19 cellular contexts compared by ENCODE assay signal in genomic region chr11:57407941-57408475, GRCh38. TPM values are rescaled to one million over a fixed set of nuclear protein-coding genes. Genes with fewer than 3 reads are reported as not detected.
DNase-seq lines count a peak whose midpoint lies in the region; ATAC-seq and TF ChIP-seq lines count a peak whose summit lies in the region.
"Had no signal": no experiment of that assay in that cellular context is flagged by ENCODE, and none has a peak within 500 bp of the region (broad histone marks: within the 10 kb centered on the region; RNA-seq: fewer than 3 reads in every experiment).

No MANE protein-coding gene starts in this region.

- no peaks in the 10 kb centered on the region for H3K27me3 ChIP-seq in gastrocnemius medialis
- no peaks in the 10 kb centered on the region for H3K27me3 ChIP-seq in CD4-positive, alpha-beta T cell (ENCODE audit: control insufficient read depth, insufficient read depth, low read length)

- H3K9me3 Mint-ChIP-seq in activated CD4-positive, alpha-beta T cell treated with anti-CD3 and anti-CD28 coated beads, Interleukin-2, amount 10 ng/mL, durations not matched to agents 24 days and 14 days: no peaks in the 10 kb centered on the region
- no peaks in the 10 kb centered on the region for H3K9me3 Mint-ChIP-seq in activated naive CD8-positive, alpha-beta T cell (ENCODE audit: low read depth)
- H3K9me3 Mint-ChIP-seq in CD4-positive, alpha-beta T cell: no peaks in the 10 kb centered on the region

- TF ChIP-seq CTCF in gastrocnemius medialis (IDR thresholded peaks at IDR 0.05 in 4 of 5, conservative IDR thresholded peaks at IDR 0.05 in 1 of 5): no peak
- no peak for TF ChIP-seq CTCF in CD4-positive, alpha-beta T cell (IDR thresholded peaks at IDR 0.05)

- TF ChIP-seq POLR2A in gastrocnemius medialis (IDR thresholded peaks at IDR 0.05): no peak

- DNase-seq in activated CD4-positive, alpha-beta T cell treated with anti-CD3 and anti-CD28 coated beads, Interleukin-2, amount 10 ng/mL, durations not matched to agents 24 days and 14 days: no peak
- no peak for DNase-seq in activated CD4-positive, alpha-beta T cell treated with anti-CD3 and anti-CD28 coated beads, Interleukin-2, amount 50 U/mL, for 4 hours
- DNase-seq in cardiac septum (ENCODE audit: low spot score): peak; percentile 22
- no peak for DNase-seq in Right ventricle myocardium inferior (ENCODE audit: missing footprints)
- DNase-seq in gastrocnemius medialis: no peak
- no peak for DNase-seq in NCI-H226
- no peak for DNase-seq in CD4-positive, alpha-beta T cell
- DNase-seq: 8988T; Caco-2; GOT3; KBM-7; NCI-H1048; NCI-H1694 treated with DMSO at 0.1 percent for 48 hours; NCI-H69; NK-92 treated with Interleukin-12 subunit alpha and Interleukin-12 subunit beta, amount 100 ng/mL, for 24 hours; PC-3 had no signal

- in situ Hi-C loops in gastrocnemius medialis (cut with MboI; ENCODE audit: low sequenced_read_pairs in 4 of 4): no loop called here

- CTCF ChIA-PET in CD4-positive, alpha-beta T cell (lab: Charles Lee): interaction anchor here (0.6 kb wide), 1 partner anchor 112 kb away, joined by 3 read pairs; no protein-coding TSS in a partner anchor

- no peaks in the 10 kb centered on the region for H3K27me3 Mint-ChIP-seq in activated CD4-positive, alpha-beta T cell treated with anti-CD3 and anti-CD28 coated beads, Interleukin-2, amount 10 ng/mL, durations not matched to agents 24 days and 14 days
- H3K27me3 Mint-ChIP-seq in activated naive CD8-positive, alpha-beta T cell: no peaks in the 10 kb centered on the region
- H3K27me3 Mint-ChIP-seq in CD4-positive, alpha-beta T cell: no peaks in the 10 kb centered on the region

- H3K4me1 Mint-ChIP-seq in activated CD4-positive, alpha-beta T cell treated with anti-CD3 and anti-CD28 coated beads, Interleukin-2, amount 10 ng/mL, durations not matched to agents 24 days and 14 days: peaks cover 43% of the 10 kb centered on the region
- H3K4me1 Mint-ChIP-seq in activated naive CD8-positive, alpha-beta T cell (ENCODE audit: low read depth): peaks cover 43% of the 10 kb centered on the region
- H3K4me1 Mint-ChIP-seq in CD4-positive, alpha-beta T cell (ENCODE audit: low read depth): no peaks in the 10 kb centered on the region

- H3K4me3 Mint-ChIP-seq in activated CD4-positive, alpha-beta T cell treated with anti-CD3 and anti-CD28 coated beads, Interleukin-2, amount 10 ng/mL, durations not matched to agents 24 days and 14 days: no peak overlapping the region
- peak overlapping the region; percentile 72 for H3K4me3 Mint-ChIP-seq in activated naive CD8-positive, alpha-beta T cell
- H3K4me3 Mint-ChIP-seq in CD4-positive, alpha-beta T cell: no peak overlapping the region
- H3K4me3 Mint-ChIP-seq: CD14-positive monocyte had no signal

- H3K27ac Mint-ChIP-seq in activated CD4-positive, alpha-beta T cell treated with anti-CD3 and anti-CD28 coated beads, Interleukin-2, amount 10 ng/mL, durations not matched to agents 24 days and 14 days: peak overlapping the region; percentile 98
- H3K27ac Mint-ChIP-seq in activated naive CD8-positive, alpha-beta T cell: peak overlapping the region; percentile 97
- H3K27ac Mint-ChIP-seq in CD4-positive, alpha-beta T cell: no peak overlapping the region

- peaks cover 0 to 11% of the 10 kb centered on the region in 2 donors for H3K36me3 ChIP-seq in gastrocnemius medialis

- POLR2A ChIA-PET in CD4-positive, alpha-beta T cell (lab: Charles Lee): no interaction called here

- H3K9me3 ChIP-seq in gastrocnemius medialis: no peaks in the 10 kb centered on the region
- H3K9me3 ChIP-seq in CD4-positive, alpha-beta T cell (ENCODE audit: control insufficient read depth, low read length): no peaks in the 10 kb centered on the region
- H3K9me3 ChIP-seq: Caco-2 had no signal

- peaks cover 9 to 24% of the 10 kb centered on the region in 2 donors for H3K4me1 ChIP-seq in gastrocnemius medialis
- H3K4me1 ChIP-seq: Caco-2 had no signal

- peaks cover 74% of the 10 kb centered on the region for H3K36me3 Mint-ChIP-seq in activated CD4-positive, alpha-beta T cell treated with anti-CD3 and anti-CD28 coated beads, Interleukin-2, amount 10 ng/mL, durations not matched to agents 24 days and 14 days (ENCODE audit: low read depth)
- peaks cover 36% of the 10 kb centered on the region for H3K36me3 Mint-ChIP-seq in activated naive CD8-positive, alpha-beta T cell
- H3K36me3 Mint-ChIP-seq in CD4-positive, alpha-beta T cell (ENCODE audit: low read depth): peaks cover 64% of the 10 kb centered on the region

- ATAC-seq in Right ventricle myocardium inferior: no peak
- ATAC-seq in gastrocnemius medialis: no peak
- no peak for ATAC-seq in CD4-positive, alpha-beta T cell (ENCODE audit: poor library complexity)
- ATAC-seq: PC-3 had no signal

- no peak overlapping the region for H3K4me3 ChIP-seq in gastrocnemius medialis

- H3K27ac ChIP-seq in gastrocnemius medialis: peak overlapping the region in 3 of 4 donors; percentile 47 to 59 (median 57)
- H3K27ac ChIP-seq in CD4-positive, alpha-beta T cell (ENCODE audit: low read depth, low read length): no peak overlapping the region

- intact Hi-C loops in activated CD4-positive, alpha-beta T cell treated with anti-CD3 and anti-CD28 coated beads, Interleukin-2, amount 10 ng/mL, durations not matched to agents 24 days and 14 days (cut with micrococcal nuclease): loop anchor here (5.0 kb wide), 1 partner anchor 71 kb away; the partner anchor contains the start of genes P2RX3 and SSRP1
- intact Hi-C loops in cardiac septum (cut with DNase I) (loop anchor here (5.0 kb wide), 1 partner anchor 46 kb away; no protein-coding TSS in a partner anchor), Right ventricle myocardium inferior (cut with DNase I) (no loop called here), gastrocnemius medialis (cut with DNase I; ENCODE audit: low total_unique reads) (no loop called here)
- intact Hi-C loops in CD4-positive, alpha-beta T cell (cut with DNase I, micrococcal nuclease): no loop called here

RNA-seq across cellular contexts. Expression of gene PRG2, which starts 17.6 kb away (rescaled TPM):
- 0.35 and 0.38 TPM in 2 replicates for total RNA-seq in activated CD4-positive, alpha-beta T cell treated with anti-CD3 and anti-CD28 coated beads, Interleukin-2, amount 10 ng/mL, durations not matched to agents 24 days and 14 days
- not detected for total RNA-seq in cardiac septum
- not detected for total RNA-seq in Right ventricle myocardium inferior
- not detected for total RNA-seq in gastrocnemius medialis
- total RNA-seq in CD4-positive, alpha-beta T cell: 1 to 10 TPM in 1 of 2 experiments, under 1 TPM in 1; 0.53 to 1.1 TPM
- total RNA-seq: Caco-2, PC-3 had no signal

RNA-seq across cellular contexts. Expression of gene SLC43A3, which starts 18.9 kb away (rescaled TPM):
- 255 and 261 TPM in 2 replicates for total RNA-seq in activated CD4-positive, alpha-beta T cell treated with anti-CD3 and anti-CD28 coated beads, Interleukin-2, amount 10 ng/mL, durations not matched to agents 24 days and 14 days
- total RNA-seq in cardiac septum (26.7 TPM), Right ventricle myocardium inferior (22.4 TPM), gastrocnemius medialis (10 to 100 TPM; 13.9 to 22.5 (median 20.3) TPM)
- total RNA-seq in CD4-positive, alpha-beta T cell: 1 to 10 TPM; 6.9 to 7.3 TPM
- total RNA-seq: Caco-2 had no signal

RNA-seq across cellular contexts. Expression of gene PRG3, which starts 27.1 kb away (rescaled TPM):
- not detected in 2 replicates for total RNA-seq in activated CD4-positive, alpha-beta T cell treated with anti-CD3 and anti-CD28 coated beads, Interleukin-2, amount 10 ng/mL, durations not matched to agents 24 days and 14 days
- total RNA-seq in cardiac septum (not detected), Right ventricle myocardium inferior (not detected), gastrocnemius medialis (not detected)
- not detected for total RNA-seq in CD4-positive, alpha-beta T cell
- total RNA-seq: Caco-2, M059J, PC-3 had no signal

RNA-seq across cellular contexts. Expression of gene RTN4RL2, which starts 52.3 kb away (rescaled TPM):
- total RNA-seq in activated CD4-positive, alpha-beta T cell treated with anti-CD3 and anti-CD28 coated beads, Interleukin-2, amount 10 ng/mL, durations not matched to agents 24 days and 14 days: 0.23 and 0.26 TPM in 2 replicates
- 0.73 TPM for total RNA-seq in cardiac septum
- 1.6 TPM for total RNA-seq in Right ventricle myocardium inferior
- 1 to 10 TPM in 1 of 4 donors, under 1 TPM in 3; 0.13 to 2.8 (median 0.77) TPM for total RNA-seq in gastrocnemius medialis
- total RNA-seq in CD4-positive, alpha-beta T cell: under 1 TPM; 0.17 to 0.19 TPM

Comparison
In these comparisons a context has a peak if more than half of its experiments do, and no peak if none do; other contexts are left out.
1. intact Hi-C loops: an anchor here in activated CD4-positive, alpha-beta T cell treated with anti-CD3 and anti-CD28 coated beads, Interleukin-2, amount 10 ng/mL, durations not matched to agents 24 days and 14 days (5.0 kb wide) and cardiac septum (5.0 kb wide); none called in Right ventricle myocardium inferior, gastrocnemius medialis and CD4-positive, alpha-beta T cell.